In the genomic region with DNA sequence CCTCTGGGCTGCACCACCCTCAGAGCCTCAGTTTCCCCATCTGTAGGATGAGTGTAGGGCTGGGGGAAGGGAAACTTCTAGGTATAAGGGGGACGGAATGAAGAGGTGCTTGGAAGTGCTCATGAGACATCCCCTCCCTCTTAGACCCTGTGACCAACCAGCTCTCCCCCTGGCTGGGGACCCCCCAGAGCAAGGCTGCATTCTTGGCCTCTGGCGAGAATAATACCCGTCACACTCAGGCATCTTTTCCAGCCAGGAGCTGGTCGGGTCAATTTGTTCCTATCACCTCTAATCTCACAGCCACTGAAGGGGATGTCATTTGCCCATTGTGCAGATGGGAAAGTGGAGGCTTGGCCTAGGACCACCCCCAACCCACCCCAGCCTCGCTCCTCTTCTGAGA, we compare ENCODE assay signal across 18 cellular contexts.
DNase-seq lines count a peak whose midpoint lies in the region; TF ChIP-seq lines count a peak whose summit lies in the region.
"Had no signal": no experiment of that assay in that cellular context is flagged by ENCODE, and none has a peak within 500 bp of the region (broad histone marks: within the 10 kb centered on the region; RNA-seq: fewer than 3 reads in every experiment).

No MANE protein-coding gene starts in this region.

- no peak overlapping the region for H3K14ac ChIP-seq in H9 (ENCODE audit: insufficient read depth, low read length)

- no peak overlapping the region for H3K4ac ChIP-seq in H9 (ENCODE audit: low read depth, low read length)

- no peak overlapping the region for H4K91ac ChIP-seq in H9 (ENCODE audit: insufficient read length, low read depth, low read length)

- H3K9me3 ChIP-seq in H9 (ENCODE audit: control insufficient read depth, low read depth, low read length): no peaks in the 10 kb centered on the region
- H3K9me3 ChIP-seq: Peyer's patch had no signal

- H3K27ac ChIP-seq in H9 (ENCODE audit: insufficient read length, low read depth, low read length): no peak overlapping the region
- H3K27ac ChIP-seq: BLaER1 treated with 17β-estradiol and CSF1 and Interleukin-3, amounts not matched to agents 10 nM and 100 nM; Peyer's patch had no signal

- H3K4me2 ChIP-seq in H9 (ENCODE audit: insufficient read depth, insufficient read length, low read length): no peak overlapping the region
- H3K4me2 ChIP-seq: BLaER1 treated with 17β-estradiol and CSF1 and Interleukin-3, amounts not matched to agents 10 nM and 100 nM had no signal

- TF ChIP-seq CTCF in H9 (conservative IDR thresholded peaks at IDR 0.05) (no peak), nephron (IDR thresholded peaks at IDR 0.05; ENCODE audit: unreplicated experiment in 3 of 3) (no peak)

- no peak overlapping the region for H3K9ac ChIP-seq in H9 (ENCODE audit: extremely low read depth, insufficient read length, low read length)
- H3K9ac ChIP-seq: BLaER1 treated with 17β-estradiol and CSF1 and Interleukin-3, amounts not matched to agents 10 nM and 100 nM had no signal

- in situ Hi-C loops in ACHN (cut with HindIII; ENCODE audit: low pct_ligation_motif_present, low pct_unique_long_range_greater_than_20kb, low sequenced_read_pairs): no loop called here

- H3K9me3 Mint-ChIP-seq in H9 (peaks cover 0 to 3% of the 10 kb centered on the region in 2 experiments; a peak in 2 of 5 replicates), nephron (no peaks in the 10 kb centered on the region)
- H3K9me3 Mint-ChIP-seq: CD8-positive, alpha-beta T cell had no signal

- no peak overlapping the region for H2BK20ac ChIP-seq in H9 (ENCODE audit: low read depth, low read length, poor library complexity, severe bottlenecking)

- H3K36me3 Mint-ChIP-seq in H9 (ENCODE audit: insufficient read depth in 1 of 3, low read depth in 3 of 3): no peaks in the 10 kb centered on the region; a peak in 2 of 7 replicates
- no peaks in the 10 kb centered on the region for H3K36me3 Mint-ChIP-seq in nephron (ENCODE audit: low read depth)
- H3K36me3 Mint-ChIP-seq: CD8-positive, alpha-beta T cell had no signal

- DNase-seq in H9: peak; percentile 8
- DNase-seq in activated CD8-positive, alpha-beta memory T cell treated with anti-CD3 and anti-CD28 coated beads, Interleukin-2, amount 50 U/mL, for 48 hours: peak; percentile 25
- peak; percentile 18 for DNase-seq in ureter (ENCODE audit: low spot score)
- no peak for DNase-seq in ACHN
- no peak for DNase-seq in stimulated activated naive CD4-positive, alpha-beta T cell (lab: John Stamatoyannopoulos, UW)
- no peak for DNase-seq in kidney glomerular epithelial cell (lab: John Stamatoyannopoulos, UW)
- DNase-seq: DMS153, GOT3, Kasumi-1, NCI-H1694, NCI-H2081, NCI-H2171 treated with DMSO at 0.1 percent for 48 hours, NCI-H446, NCI-H526 had no signal

- H3K4me1 Mint-ChIP-seq in H9 (peaks cover 28 to 36% of the 10 kb centered on the region in 2 experiments), nephron (peaks cover 66% of the 10 kb centered on the region)

- no peak overlapping the region for H2BK15ac ChIP-seq in H9 (ENCODE audit: low read depth, low read length)

- peaks cover 1% of the 10 kb centered on the region for H3K27me3 Mint-ChIP-seq in H9 (ENCODE audit: low read depth)
- peaks cover 14% of the 10 kb centered on the region for H3K27me3 Mint-ChIP-seq in nephron (ENCODE audit: low read depth)

- H3K4me1 ChIP-seq in H9 (ENCODE audit: insufficient read depth, low read length): no peaks in the 10 kb centered on the region
- H3K4me1 ChIP-seq: Peyer's patch had no signal

- H2AK5ac ChIP-seq in H9 (ENCODE audit: insufficient read length, low read length): no peak overlapping the region

- H2BK5ac ChIP-seq in H9 (ENCODE audit: insufficient read length, low read length): no peak overlapping the region

- H2AFZ ChIP-seq in H9 (ENCODE audit: low read length): no peak overlapping the region

- no peak overlapping the region for H3K23ac ChIP-seq in H9 (ENCODE audit: insufficient read length, low read depth, low read length)

- no peaks in the 10 kb centered on the region for H4K20me1 ChIP-seq in H9 (ENCODE audit: control insufficient read depth, insufficient read depth, insufficient read length)

- no peak overlapping the region for H4K8ac ChIP-seq in H9 (replicated peaks; ENCODE audit: insufficient read length, low read depth, low read length)

- H3K79me2 ChIP-seq in H9 (ENCODE audit: insufficient read depth, low read length): no peaks in the 10 kb centered on the region

- H3K23me2 ChIP-seq in H9 (ENCODE audit: insufficient read length, low read depth, low read length, poor library complexity, severe bottlenecking): no peaks in the 10 kb centered on the region

- no peak overlapping the region for H4K5ac ChIP-seq in H9 (ENCODE audit: insufficient read length, low read depth, low read length)

- H3K27ac Mint-ChIP-seq in H9: no peak overlapping the region
- H3K27ac Mint-ChIP-seq in nephron: peak overlapping the region in 2 of 3 experiments; percentile 37 to 53
- H3K27ac Mint-ChIP-seq: CD8-positive, alpha-beta T cell had no signal

- H3K56ac ChIP-seq in H9 (ENCODE audit: insufficient read length, low read depth, low read length): no peak overlapping the region

- WGBS in H9 (ENCODE audit: extremely low coverage, insufficient read length, low lambda C conversion rate): no CpG with 5 or more reads among the region's 5 CpGs

- no peak overlapping the region for H3T11ph ChIP-seq in H9 (ENCODE audit: low read length)

- H3K79me1 ChIP-seq in H9 (ENCODE audit: insufficient read depth, low read depth, low read length, poor library complexity, severe bottlenecking): no peaks in the 10 kb centered on the region

- H3K4me3 Mint-ChIP-seq in H9: no peak overlapping the region
- no peak overlapping the region for H3K4me3 Mint-ChIP-seq in nephron
- H3K4me3 Mint-ChIP-seq: CD8-positive, alpha-beta T cell had no signal

- no peak overlapping the region for H3K18ac ChIP-seq in H9 (ENCODE audit: insufficient read length, low read depth, low read length)

- no peaks in the 10 kb centered on the region for H3K27me3 ChIP-seq in H9 (ENCODE audit: insufficient read depth, low read length)
- H3K27me3 ChIP-seq: BLaER1 treated with 17β-estradiol and CSF1 and Interleukin-3, amounts not matched to agents 10 nM and 100 nM; Peyer's patch had no signal

- H2BK12ac ChIP-seq in H9 (ENCODE audit: insufficient read length, low read depth, low read length): no peak overlapping the region

- no peak overlapping the region for H2BK120ac ChIP-seq in H9 (ENCODE audit: low read depth, low read length, poor library complexity, severe bottlenecking)

Comparison
In these comparisons a context has a peak if more than half of its experiments do, and no peak if none do; other contexts are left out.
1. DNase-seq: peak in H9 (single experiment), activated CD8-positive, alpha-beta memory T cell treated with anti-CD3 and anti-CD28 coated beads, Interleukin-2, amount 50 U/mL, for 48 hours (single experiment) and ureter (single experiment); none in ACHN (single experiment), stimulated activated naive CD4-positive, alpha-beta T cell (0 of 6) and kidney glomerular epithelial cell (single experiment).
2. H3K27ac Mint-ChIP-seq: peak in nephron (2 of 3); none in H9 (0 of 3).